ENCODE assay signal across 9 cellular contexts in genomic region chr2:168583064-168583709, GRCh38.
DNase-seq lines count a peak whose midpoint lies in the region; ATAC-seq and TF ChIP-seq lines count a peak whose summit lies in the region.
"Had no signal": no experiment of that assay in that cellular context is flagged by ENCODE, and none has a peak within 500 bp of the region (broad histone marks: within the 10 kb centered on the region; RNA-seq: fewer than 3 reads in every experiment).

No MANE protein-coding gene starts in this region.

- peaks cover 14% of the 10 kb centered on the region for H3K4me1 Mint-ChIP-seq in activated CD8-positive, alpha-beta memory T cell treated with anti-CD3 and anti-CD28 coated beads, Interleukin-2, amount 10 ng/mL, durations not matched to agents 7 days and 5 days

- no peaks in the 10 kb centered on the region for H3K27me3 ChIP-seq in suprapubic skin

- no peak for TF ChIP-seq CTCF in suprapubic skin (IDR thresholded peaks at IDR 0.05)

- no peaks in the 10 kb centered on the region for H3K9me3 Mint-ChIP-seq in activated CD8-positive, alpha-beta memory T cell treated with anti-CD3 and anti-CD28 coated beads, Interleukin-2, amount 10 ng/mL, durations not matched to agents 7 days and 5 days (ENCODE audit: low read depth)

- 64% methylated on average over 5 of the region's 5 CpGs for WGBS in suprapubic skin

- no peaks in the 10 kb centered on the region for H3K9me3 ChIP-seq in suprapubic skin

- peaks cover 42% of the 10 kb centered on the region for H3K4me1 ChIP-seq in suprapubic skin

- H3K36me3 Mint-ChIP-seq in activated CD8-positive, alpha-beta memory T cell treated with anti-CD3 and anti-CD28 coated beads, Interleukin-2, amount 10 ng/mL, durations not matched to agents 7 days and 5 days, result peaks cover 4% of the 10 kb centered on the region

- H3K4me3 ChIP-seq in suprapubic skin, result no peak overlapping the region

- H3K27ac Mint-ChIP-seq in activated CD8-positive, alpha-beta memory T cell treated with anti-CD3 and anti-CD28 coated beads, Interleukin-2, amount 10 ng/mL, durations not matched to agents 7 days and 5 days, result no peak overlapping the region

- no peak for TF ChIP-seq POLR2A in suprapubic skin (IDR thresholded peaks at IDR 0.05)

- H3K27ac ChIP-seq in epithelial cell of prostate, result peak overlapping the region; percentile 89
- peak overlapping the region; percentile 53 for H3K27ac ChIP-seq in suprapubic skin
- H3K27ac ChIP-seq: C4-2B had no signal

- H3K27me3 Mint-ChIP-seq in activated CD8-positive, alpha-beta memory T cell treated with anti-CD3 and anti-CD28 coated beads, Interleukin-2, amount 10 ng/mL, durations not matched to agents 7 days and 5 days, result no peaks in the 10 kb centered on the region

- peak; percentile 33 for ATAC-seq in activated CD8-positive, alpha-beta memory T cell treated with anti-CD3 and anti-CD28 coated beads, Interleukin-2, amount 10 ng/mL, durations not matched to agents 7 days and 5 days
- ATAC-seq in HG03432 (IDR thresholded peaks at IDR 0.05; ENCODE audit: unreplicated experiment), result peak; percentile 71

- H3K4me3 Mint-ChIP-seq in activated CD8-positive, alpha-beta memory T cell treated with anti-CD3 and anti-CD28 coated beads, Interleukin-2, amount 10 ng/mL, durations not matched to agents 7 days and 5 days, result no peak overlapping the region

- DNase-seq in activated CD8-positive, alpha-beta memory T cell treated with anti-CD3 and anti-CD28 coated beads, Interleukin-2, amount 10 ng/mL, durations not matched to agents 7 days and 5 days, result no peak
- DNase-seq in activated CD8-positive, alpha-beta memory T cell treated with anti-CD3 and anti-CD28 coated beads, Interleukin-2, amount 50 U/mL, for 4 hours, result no peak
- DNase-seq in epithelial cell of prostate (ENCODE audit: low read depth, low spot score) (no peak), suprapubic skin (ENCODE audit: low spot score in 2 of 2) (no peak), hepatic stellate cell (ENCODE audit: low spot score) (no peak)
- DNase-seq in activated CD4-positive, CD25-positive, alpha-beta regulatory T cell treated with anti-CD3 and anti-CD28 coated beads, Interleukin-2, amount 50 U/mL, for 72 hours, result no peak
- no peak for DNase-seq in stimulated activated CD4-positive, alpha-beta T cell treated with anti-CD3 and anti-CD28 coated beads, Interleukin-2, amount 100 ng/mL, for 48 hours

- H3K36me3 ChIP-seq in suprapubic skin, result no peaks in the 10 kb centered on the region

- no peak for TF ChIP-seq EP300 in suprapubic skin (IDR thresholded peaks at IDR 0.05)

- CTCF ChIA-PET in activated CD8-positive, alpha-beta memory T cell treated with anti-CD3 and anti-CD28 coated beads, Interleukin-2, amount 10 ng/mL, durations not matched to agents 7 days and 5 days (lab: Charles Lee), result no interaction called here
